ENCODE assay signal across 9 cellular contexts in the genomic region with DNA sequence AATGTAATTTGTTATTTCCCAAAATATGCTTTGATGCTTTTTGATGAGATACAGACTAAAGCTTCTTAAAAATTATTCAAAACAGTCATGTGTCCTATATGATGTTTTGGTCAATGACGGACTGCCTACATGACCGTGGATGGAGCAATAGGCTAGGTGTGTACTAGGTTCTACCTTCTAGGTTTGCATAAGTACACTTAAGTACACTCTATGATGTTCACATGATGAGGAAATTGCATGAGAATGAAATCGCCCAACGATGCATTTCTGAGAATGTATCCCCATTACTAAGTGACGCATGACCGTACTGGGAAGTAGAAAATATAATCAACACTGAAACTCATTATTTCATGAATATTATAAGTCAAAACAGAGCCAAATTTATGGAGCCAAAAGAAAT.
"Had no signal": no experiment of that assay in that cellular context is flagged by ENCODE, and none has a peak within 500 bp of the region (broad histone marks: within the 10 kb centered on the region; RNA-seq: fewer than 3 reads in every experiment).

No MANE protein-coding gene starts in this region.

- H3K36me3 ChIP-seq: HAP-1 had no signal

- H3K4me3 ChIP-seq: GM23338, HAP-1, K562 had no signal

- H3K4me2 ChIP-seq: GM23338 had no signal

- ATAC-seq: GM23338, HCT116, K562 had no signal

- H2AFZ ChIP-seq: GM23338 had no signal

- H3K9me3 ChIP-seq: HAP-1 had no signal

- H3K27ac ChIP-seq: HL-60 had no signal

- DNase-seq: H7, HFFc6, IMR-90, KG1 had no signal
